34 cellular contexts compared by ENCODE assay signal in genomic region chr2:120369250-120369649, GRCh38. TPM values are rescaled to one million over a fixed set of nuclear protein-coding genes. Genes with fewer than 3 reads are reported as not detected.
"Had no signal": no experiment of that assay in that cellular context is flagged by ENCODE, and none has a peak within 500 bp of the region (broad histone marks: within the 10 kb centered on the region; RNA-seq: fewer than 3 reads in every experiment).

No MANE protein-coding gene starts in this region.

- H3K9me3 Mint-ChIP-seq: activated CD4-positive, alpha-beta memory T cell treated with anti-CD3 and anti-CD28 coated beads, Interleukin-2, amount 10 ng/mL, durations not matched to agents 7 days and 5 days; activated naive CD4-positive, alpha-beta T cell treated with anti-CD3 and anti-CD28 coated beads, Interleukin-2, amount 10 ng/mL, durations not matched to agents 7 days and 5 days; T-cell had no signal

- H3K36me3 Mint-ChIP-seq: activated CD8-positive, alpha-beta memory T cell treated with anti-CD3 and anti-CD28 coated beads, Interleukin-2, amount 10 ng/mL, durations not matched to agents 7 days and 5 days; activated naive CD4-positive, alpha-beta T cell treated with anti-CD3 and anti-CD28 coated beads, Interleukin-2, amount 10 ng/mL, durations not matched to agents 7 days and 5 days; activated naive CD8-positive, alpha-beta T cell; T-cell had no signal

- H3K4me3 ChIP-seq: body of pancreas, breast epithelium, PC-9 had no signal

- H3K4me1 ChIP-seq: body of pancreas, breast epithelium had no signal

- H3K4me1 Mint-ChIP-seq: activated CD4-positive, alpha-beta memory T cell treated with anti-CD3 and anti-CD28 coated beads, Interleukin-2, amount 10 ng/mL, durations not matched to agents 7 days and 5 days; activated CD8-positive, alpha-beta memory T cell treated with anti-CD3 and anti-CD28 coated beads, Interleukin-2, amount 10 ng/mL, durations not matched to agents 7 days and 5 days; activated naive CD4-positive, alpha-beta T cell treated with anti-CD3 and anti-CD28 coated beads, Interleukin-2, amount 10 ng/mL, durations not matched to agents 7 days and 5 days; T-cell; T-helper 17 cell had no signal

- FAIRE-seq: astrocyte, RCC 7860 had no signal

- H3K4me3 Mint-ChIP-seq: activated CD4-positive, alpha-beta memory T cell treated with anti-CD3 and anti-CD28 coated beads, Interleukin-2, amount 10 ng/mL, durations not matched to agents 7 days and 5 days; activated CD8-positive, alpha-beta memory T cell treated with anti-CD3 and anti-CD28 coated beads, Interleukin-2, amount 10 ng/mL, durations not matched to agents 7 days and 5 days; activated naive CD4-positive, alpha-beta T cell treated with anti-CD3 and anti-CD28 coated beads, Interleukin-2, amount 10 ng/mL, durations not matched to agents 7 days and 5 days; activated naive CD8-positive, alpha-beta T cell; T-cell; T-helper 17 cell had no signal

- H3K9me3 ChIP-seq: body of pancreas, breast epithelium had no signal

- H3K27me3 ChIP-seq: body of pancreas, breast epithelium had no signal

- H3K27ac Mint-ChIP-seq: activated CD4-positive, alpha-beta memory T cell treated with anti-CD3 and anti-CD28 coated beads, Interleukin-2, amount 10 ng/mL, durations not matched to agents 7 days and 5 days; activated CD8-positive, alpha-beta memory T cell treated with anti-CD3 and anti-CD28 coated beads, Interleukin-2, amount 10 ng/mL, durations not matched to agents 7 days and 5 days; activated naive CD4-positive, alpha-beta T cell treated with anti-CD3 and anti-CD28 coated beads, Interleukin-2, amount 10 ng/mL, durations not matched to agents 7 days and 5 days; activated naive CD8-positive, alpha-beta T cell; T-cell; T-helper 17 cell had no signal

- H3K36me3 ChIP-seq: breast epithelium, WERI-Rb-1 had no signal

- H3K27ac ChIP-seq: body of pancreas, breast epithelium, PC-9, RWPE1, WERI-Rb-1 had no signal

- H2AFZ ChIP-seq: PC-9 had no signal

- H3K27me3 Mint-ChIP-seq: activated naive CD8-positive, alpha-beta T cell had no signal

- H3K4me2 ChIP-seq: PC-9 had no signal

- ATAC-seq: activated CD8-positive, alpha-beta memory T cell treated with anti-CD3 and anti-CD28 coated beads, Interleukin-2, amount 10 ng/mL, durations not matched to agents 7 days and 5 days; body of pancreas; Right ventricle myocardium inferior; SK-N-SH treated with all-trans-retinoic acid at 6 μM for 48 hours; T-cell; T-helper 17 cell had no signal

- DNase-seq: activated CD4-positive, alpha-beta memory T cell treated with anti-CD3 and anti-CD28 coated beads, Interleukin-2, amount 10 ng/mL, durations not matched to agents 7 days and 5 days; activated CD4-positive, alpha-beta T cell treated with anti-CD3 and anti-CD28 coated beads for 1 hour; activated CD4-positive, alpha-beta T cell treated with anti-CD3 and anti-CD28 coated beads for 48 hours; activated CD4-positive, CD25-positive, alpha-beta regulatory T cell; activated CD8-positive, alpha-beta memory T cell treated with anti-CD3 and anti-CD28 coated beads for 24 hours; activated CD8-positive, alpha-beta memory T cell treated with anti-CD3 and anti-CD28 coated beads, Interleukin-2, amount 10 ng/mL, durations not matched to agents 7 days and 5 days; activated CD8-positive, alpha-beta memory T cell treated with anti-CD3 and anti-CD28 coated beads, Interleukin-2, amount 50 U/mL, for 48 hours; activated effector memory CD4-positive, alpha-beta T cell treated with Interleukin-2 at 50 U/mL for 16 hours; activated naive CD4-positive, alpha-beta T cell treated with anti-CD3 and anti-CD28 coated beads, Interleukin-2, amount 10 ng/mL, durations not matched to agents 7 days and 5 days; activated T-cell treated with anti-CD3 and anti-CD28 coated beads, Interleukin-2, amount 50 U/mL, for 48 hours; body of pancreas; Karpas-422; NCI-H1048; NCI-H1105 treated with DMSO at 0.1 percent for 48 hours; NCI-H1436; NCI-H1694; NCI-H1930; NCI-H2081 treated with DMSO at 0.1 percent for 48 hours; NCI-H345; NCI-H524 treated with DMSO at 0.1 percent for 48 hours; NK-92 treated with Interleukin-12 subunit alpha and Interleukin-12 subunit beta, amount 100 ng/mL, for 24 hours; PC-9; SIG-M5; T-cell; T-helper 17 cell; WERI-Rb-1 had no signal

RNA-seq across cellular contexts. Expression of gene INHBB, which starts 23.3 kb away (rescaled TPM):
- total RNA-seq: activated CD4-positive, alpha-beta memory T cell treated with anti-CD3 and anti-CD28 coated beads, Interleukin-2, amount 10 ng/mL, durations not matched to agents 7 days and 5 days; activated CD8-positive, alpha-beta memory T cell treated with anti-CD3 and anti-CD28 coated beads, Interleukin-2, amount 10 ng/mL, durations not matched to agents 7 days and 5 days; SK-MEL-5; T-helper 17 cell had no signal
